Comparison of ENCODE assay signal across 1 cellular context in the genomic region with DNA sequence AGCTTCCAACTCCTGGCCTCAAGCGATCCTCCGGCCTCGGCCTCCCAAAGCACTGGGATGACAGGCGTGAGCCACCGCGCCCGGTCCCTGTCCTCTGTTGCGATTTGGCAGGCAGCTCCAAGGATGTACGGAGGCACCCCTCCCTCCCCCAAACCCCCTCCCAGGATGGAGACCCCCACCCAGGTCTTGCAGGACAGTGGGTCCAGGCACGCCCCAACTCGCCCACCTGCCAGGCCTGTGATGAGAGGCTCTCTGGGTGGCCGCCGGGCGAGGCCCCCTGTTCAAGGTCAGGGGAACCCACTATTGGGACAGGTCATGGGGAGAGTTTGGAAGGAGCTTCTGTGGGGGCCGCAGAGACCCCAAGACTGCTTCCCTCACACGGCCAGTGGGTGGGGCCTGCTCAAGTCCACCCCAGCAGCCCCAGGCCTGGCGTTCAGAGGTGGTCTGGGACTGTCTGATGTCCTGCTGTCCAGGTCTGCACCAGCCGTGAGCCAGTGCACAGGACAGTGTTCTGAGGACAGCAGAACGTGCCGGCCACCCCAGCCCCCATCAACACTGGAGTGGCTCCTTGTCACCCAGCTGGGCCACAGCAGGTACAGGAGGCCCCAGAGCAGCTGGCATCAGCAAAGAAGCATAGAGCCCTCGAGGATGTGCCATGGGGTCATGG.
TF ChIP-seq lines count a peak whose summit lies in the region.

No MANE protein-coding gene starts in this region.

TF ChIP-seq in IMR-90, 13 proteins besides CTCF, POLR2A, EP300 and RAD21 (continued from another document):
- TF ChIP-seq MAZ (IDR thresholded peaks at IDR 0.05; ENCODE audit: borderline replicate concordance, low read depth, low read length) (no peak), MXI1 (IDR thresholded peaks at IDR 0.05; ENCODE audit: borderline replicate concordance, low read depth, low read length) (no peak), RFX5 (IDR thresholded peaks at IDR 0.05; ENCODE audit: low read depth, low read length) (no peak), CEBPB (IDR thresholded peaks at IDR 0.05; ENCODE audit: low read depth, low read length) (no peak), BHLHE40 (IDR thresholded peaks at IDR 0.05; ENCODE audit: low read depth, low read length) (no peak), SMC3 (IDR thresholded peaks at IDR 0.05; ENCODE audit: low read depth, low read length) (no peak), RCOR1 (IDR thresholded peaks at IDR 0.05; ENCODE audit: insufficient replicate concordance, low read length) (no peak), NFE2L2 (IDR thresholded peaks at IDR 0.05; ENCODE audit: low read depth, low read length) (no peak)
- TF ChIP-seq, protein P1, sequence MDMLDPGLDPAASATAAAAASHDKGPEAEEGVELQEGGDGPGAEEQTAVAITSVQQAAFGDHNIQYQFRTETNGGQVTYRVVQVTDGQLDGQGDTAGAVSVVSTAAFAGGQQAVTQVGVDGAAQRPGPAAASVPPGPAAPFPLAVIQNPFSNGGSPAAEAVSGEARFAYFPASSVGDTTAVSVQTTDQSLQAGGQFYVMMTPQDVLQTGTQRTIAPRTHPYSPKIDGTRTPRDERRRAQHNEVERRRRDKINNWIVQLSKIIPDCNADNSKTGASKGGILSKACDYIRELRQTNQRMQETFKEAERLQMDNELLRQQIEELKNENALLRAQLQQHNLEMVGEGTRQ (IDR thresholded peaks at IDR 0.05; ENCODE audit: low read depth, low read length) = no peak
- TF ChIP-seq, protein P2, sequence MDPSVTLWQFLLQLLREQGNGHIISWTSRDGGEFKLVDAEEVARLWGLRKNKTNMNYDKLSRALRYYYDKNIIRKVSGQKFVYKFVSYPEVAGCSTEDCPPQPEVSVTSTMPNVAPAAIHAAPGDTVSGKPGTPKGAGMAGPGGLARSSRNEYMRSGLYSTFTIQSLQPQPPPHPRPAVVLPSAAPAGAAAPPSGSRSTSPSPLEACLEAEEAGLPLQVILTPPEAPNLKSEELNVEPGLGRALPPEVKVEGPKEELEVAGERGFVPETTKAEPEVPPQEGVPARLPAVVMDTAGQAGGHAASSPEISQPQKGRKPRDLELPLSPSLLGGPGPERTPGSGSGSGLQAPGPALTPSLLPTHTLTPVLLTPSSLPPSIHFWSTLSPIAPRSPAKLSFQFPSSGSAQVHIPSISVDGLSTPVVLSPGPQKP (IDR thresholded peaks at IDR 0.05; ENCODE audit: borderline replicate concordance, low read depth, low read length) = no peak
